8 cellular contexts compared by ENCODE assay signal in genomic region chr17:58005031-58005727, GRCh38.
A peak's percentile ranks its signal among the peaks of the same experiment; 100 is the strongest.
DNase-seq lines count a peak whose midpoint lies in the region; ATAC-seq and TF ChIP-seq lines count a peak whose summit lies in the region.

No MANE protein-coding gene starts in this region.

- peak overlapping the region; percentile 84 for H3K4me3 ChIP-seq in GM12864 (ENCODE audit: low read depth, low read length)
- H3K4me3 ChIP-seq in epithelial cell of esophagus (ENCODE audit: low read length): peak overlapping the region; percentile 98
- peak overlapping the region; percentile 94 for H3K4me3 ChIP-seq in retinal pigment epithelial cell (ENCODE audit: low read length)

- TF ChIP-seq CTCF in GM12864 (IDR thresholded peaks at IDR 0.05; ENCODE audit: low read depth, low read length, missing control alignments): no peak
- peak; percentile 28 for TF ChIP-seq CTCF in epithelial cell of esophagus (IDR thresholded peaks at IDR 0.05; ENCODE audit: insufficient read depth, low read depth, low read length, missing control alignments)
- TF ChIP-seq CTCF in retinal pigment epithelial cell (conservative IDR thresholded peaks at IDR 0.05; ENCODE audit: low read depth, low read length): no peak

- ATAC-seq in HG02642 (IDR thresholded peaks at IDR 0.05; ENCODE audit: poor library complexity, unreplicated experiment) (no peak), GM19328 (IDR thresholded peaks at IDR 0.05; ENCODE audit: unreplicated experiment) (no peak)

- no peak for DNase-seq in GM12864 (ENCODE audit: low read depth)
- DNase-seq in OCI-M1 (lab: John Stamatoyannopoulos, UW): peak; percentile 47
- DNase-seq in epithelial cell of esophagus (ENCODE audit: low read depth): peak; percentile 37
- no peak for DNase-seq in retinal pigment epithelial cell (ENCODE audit: low read depth)
- DNase-seq in HuH-7 (ENCODE audit: low spot score): no peak
- DNase-seq in amniotic stem cell (lab: John Stamatoyannopoulos, UW): no peak

Comparison
In these comparisons a context has a peak if more than half of its experiments do, and no peak if none do; other contexts are left out.
1. DNase-seq: peak in OCI-M1 (single experiment) and epithelial cell of esophagus (single experiment); none in GM12864 (single experiment), retinal pigment epithelial cell (single experiment), HuH-7 (single experiment) and amniotic stem cell (single experiment).
2. Peak in every context shown above with its lines, with median percentiles within 50 percentile points of each other: H3K4me3 ChIP-seq.